1 cellular context compared by ENCODE assay signal in genomic region chr6:124076336-124077048, GRCh38.
TF ChIP-seq lines count a peak whose summit lies in the region.

No MANE protein-coding gene starts in this region.

TF ChIP-seq in HEK293, 187 proteins besides CTCF, POLR2A, EP300 and RAD21 (continued from another document and continues in another):
- TF ChIP-seq TSHZ1 (tag by site-specific recombination; IDR thresholded peaks at IDR 0.05; ENCODE audit: borderline replicate concordance): peak; percentile 85
- TF ChIP-seq ZNF223 (tag by site-specific recombination; IDR thresholded peaks at IDR 0.05): no peak
- no peak for TF ChIP-seq ZBTB11 (tag by site-specific recombination; conservative IDR thresholded peaks at IDR 0.05; ENCODE audit: low read depth)
- TF ChIP-seq ZNF335 (tag by site-specific recombination; conservative IDR thresholded peaks at IDR 0.05): peak; percentile 33; the same call in 1 of the 2 replicates
- no peak for TF ChIP-seq ZNF266 (tag by site-specific recombination; IDR thresholded peaks at IDR 0.05; ENCODE audit: low read depth)
- no peak for TF ChIP-seq ZNF211 (tag by site-specific recombination; IDR thresholded peaks at IDR 0.05; ENCODE audit: low read depth)
- TF ChIP-seq ZNF311 (tag by site-specific recombination; IDR thresholded peaks at IDR 0.05; ENCODE audit: borderline replicate concordance): no peak
- peak; percentile 59; the same call in 1 of the 2 replicates for TF ChIP-seq MYNN (tag by site-specific recombination; IDR thresholded peaks at IDR 0.05; ENCODE audit: borderline replicate concordance)
- TF ChIP-seq ZNF544 (tag by site-specific recombination; IDR thresholded peaks at IDR 0.05): no peak
- TF ChIP-seq ZNF2 (tag by site-specific recombination; IDR thresholded peaks at IDR 0.05): peak; percentile 87
- no peak for TF ChIP-seq ZNF473 (tag by site-specific recombination; IDR thresholded peaks at IDR 0.05)
- TF ChIP-seq ZNF23 (tag by site-specific recombination; IDR thresholded peaks at IDR 0.05; ENCODE audit: borderline replicate concordance): no peak
- no peak for TF ChIP-seq HIC1 (tag by site-specific recombination; IDR thresholded peaks at IDR 0.05)
- no peak for TF ChIP-seq ZNF248 (tag by site-specific recombination; IDR thresholded peaks at IDR 0.05)
- no peak for TF ChIP-seq ZNF398 (tag by site-specific recombination; IDR thresholded peaks at IDR 0.05)
- no peak for TF ChIP-seq ZNF624 (tag by site-specific recombination; IDR thresholded peaks at IDR 0.05)
- no peak for TF ChIP-seq ZFHX2 (tag by site-specific recombination; conservative IDR thresholded peaks at IDR 0.05)
- TF ChIP-seq ZNF394 (tag by site-specific recombination; IDR thresholded peaks at IDR 0.05; ENCODE audit: borderline replicate concordance): peak; percentile 73
- peak; percentile 82 for TF ChIP-seq ZNF639 (tag by site-specific recombination; IDR thresholded peaks at IDR 0.05)
- no peak for TF ChIP-seq RBAK (tag by site-specific recombination; IDR thresholded peaks at IDR 0.05)
- TF ChIP-seq PRDM4 (tag by site-specific recombination; IDR thresholded peaks at IDR 0.05): peak; percentile 99
- TF ChIP-seq ZNF302 (tag by site-specific recombination; IDR thresholded peaks at IDR 0.05; ENCODE audit: low read depth): no peak
- no peak for TF ChIP-seq ZBTB1 (tag by site-specific recombination; IDR thresholded peaks at IDR 0.05)
- no peak for TF ChIP-seq PRDM2 (tag by site-specific recombination; IDR thresholded peaks at IDR 0.05; ENCODE audit: borderline replicate concordance)
- no peak for TF ChIP-seq ZNF16 (tag by site-specific recombination; IDR thresholded peaks at IDR 0.05; ENCODE audit: low read depth)
- TF ChIP-seq ZBTB49 (tag by site-specific recombination; IDR thresholded peaks at IDR 0.05; ENCODE audit: low read depth): no peak
- TF ChIP-seq ZFP41 (tag by site-specific recombination; IDR thresholded peaks at IDR 0.05; ENCODE audit: borderline replicate concordance): no peak
- TF ChIP-seq ZBTB21 (tag by site-specific recombination; IDR thresholded peaks at IDR 0.05): 0 out of 2 replicates have a peak, but pooled peaks have one; percentile 49
- TF ChIP-seq MEIS1 (CRISPR knock-in tag; IDR thresholded peaks at IDR 0.05; ENCODE audit: borderline replicate concordance): peak; percentile 78; the same call in 1 of the 2 replicates
- 0 out of 2 replicates have a peak, but pooled peaks have one; percentile 7 for TF ChIP-seq ZNF146 (tag by site-specific recombination; IDR thresholded peaks at IDR 0.05)
- no peak for TF ChIP-seq ZNF114 (tag by site-specific recombination; IDR thresholded peaks at IDR 0.05)
